Comparison of ENCODE assay signal across 15 cellular contexts in the genomic region with DNA sequence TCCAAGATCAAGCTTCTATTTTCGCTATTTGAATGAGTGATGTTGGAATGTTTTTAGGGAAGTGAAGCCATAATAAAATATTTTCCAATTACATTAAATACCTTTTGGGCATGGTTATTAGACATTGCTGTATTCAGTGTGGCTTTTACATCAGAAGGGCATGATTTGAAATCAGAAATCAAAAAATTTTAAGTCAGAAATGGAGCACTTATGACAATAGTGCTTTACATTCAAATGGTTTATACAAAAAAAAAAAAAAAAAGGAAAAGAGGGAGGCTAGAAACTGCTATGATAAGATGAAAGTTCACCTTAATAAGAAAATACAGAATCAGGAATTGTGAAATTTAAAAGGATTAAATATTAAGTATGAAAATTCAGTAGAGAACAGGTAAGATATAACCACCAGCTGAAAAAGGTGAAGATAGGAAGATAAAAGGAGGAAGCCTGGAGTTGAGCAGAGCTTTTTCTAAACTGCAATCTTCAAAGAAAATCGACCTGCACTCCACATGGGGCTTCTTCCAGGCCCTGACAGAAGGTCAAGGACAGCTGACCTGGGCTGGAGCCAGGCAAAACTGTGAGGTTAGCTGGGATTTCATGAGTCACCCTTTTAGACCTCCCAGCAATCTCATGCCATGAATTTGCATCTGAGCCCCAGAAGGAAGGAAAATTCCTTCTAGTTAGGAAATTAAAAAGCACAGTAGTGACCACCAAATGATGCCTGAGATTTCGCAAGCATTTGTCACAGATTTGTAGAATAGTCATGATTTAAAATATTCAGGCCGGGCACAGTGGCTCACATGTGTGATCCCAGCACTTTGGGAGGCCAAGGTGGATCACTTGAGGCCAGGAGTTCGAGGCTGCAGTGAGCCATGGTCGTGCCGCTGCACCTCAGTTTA. TPM values are rescaled to one million over a fixed set of nuclear protein-coding genes. Genes with fewer than 3 reads are reported as not detected.
DNase-seq lines count a peak whose midpoint lies in the region; ATAC-seq and TF ChIP-seq lines count a peak whose summit lies in the region.
"Had no signal": no experiment of that assay in that cellular context is flagged by ENCODE, and none has a peak within 500 bp of the region (broad histone marks: within the 10 kb centered on the region; RNA-seq: fewer than 3 reads in every experiment).

No MANE protein-coding gene starts in this region.

- H3K14ac ChIP-seq in H9 (ENCODE audit: insufficient read depth, low read length): no peak overlapping the region

- H3K27ac ChIP-seq in H9 (ENCODE audit: insufficient read length, low read depth, low read length): no peak overlapping the region
- no peak overlapping the region for H3K27ac ChIP-seq in left ventricle myocardium inferior (replicated peaks)
- H3K27ac ChIP-seq in sigmoid colon: no peak overlapping the region
- H3K27ac ChIP-seq in esophagus muscularis mucosa (replicated peaks in 1 of 4): no peak overlapping the region

- no CpG with 5 or more reads among the region's 7 CpGs for WGBS in H9 (ENCODE audit: extremely low coverage, insufficient read length, low lambda C conversion rate)
- 76% methylated on average over 7 of the region's 7 CpGs for WGBS in sigmoid colon, 2 donors
- 78% methylated on average over 7 of the region's 7 CpGs for WGBS in esophagus muscularis mucosa

- H3K79me2 ChIP-seq in H9 (ENCODE audit: insufficient read depth, low read length): no peaks in the 10 kb centered on the region

- no peaks in the 10 kb centered on the region for H3K23me2 ChIP-seq in H9 (ENCODE audit: insufficient read length, low read depth, low read length, poor library complexity, severe bottlenecking)

- H3K18ac ChIP-seq in H9 (ENCODE audit: insufficient read length, low read depth, low read length): no peak overlapping the region

- ATAC-seq in WTC11 (peak; percentile 46), HG02981 (IDR thresholded peaks at IDR 0.05; ENCODE audit: unreplicated experiment) (no peak)
- ATAC-seq: esophagus mucosa; naive thymus-derived CD4-positive, alpha-beta T cell had no signal

- TF ChIP-seq CTCF in H9 (conservative IDR thresholded peaks at IDR 0.05) (no peak), WTC11 (IDR thresholded peaks at IDR 0.05) (no peak), left ventricle myocardium inferior (IDR thresholded peaks at IDR 0.05; ENCODE audit: borderline replicate concordance) (no peak), sigmoid colon (IDR thresholded peaks at IDR 0.05) (no peak), esophagus muscularis mucosa (IDR thresholded peaks at IDR 0.05) (no peak)

- intact Hi-C loops in left ventricle myocardium inferior (cut with micrococcal nuclease): no loop called here
- intact Hi-C loops in sigmoid colon (cut with DNase I): no loop called here
- intact Hi-C loops in esophagus muscularis mucosa (cut with DNase I): no loop called here

- POLR2A ChIA-PET in WTC11 (lab: Charles Lee): interaction anchor here (1.9 kb wide), 1 partner anchor 24 kb away, joined by 6 read pairs; the partner anchor contains the start of gene BMP4

- no peak overlapping the region for H3K4me2 ChIP-seq in H9 (ENCODE audit: insufficient read depth, insufficient read length, low read length)

- H4K91ac ChIP-seq in H9 (ENCODE audit: insufficient read length, low read depth, low read length): no peak overlapping the region

- peaks cover 10 to 19% (median 17%) of the 10 kb centered on the region in 3 experiments for H3K36me3 Mint-ChIP-seq in H9 (ENCODE audit: insufficient read depth in 1 of 3, low read depth in 3 of 3)
- peaks cover 17% of the 10 kb centered on the region for H3K36me3 Mint-ChIP-seq in WTC11

- H3K56ac ChIP-seq in H9 (ENCODE audit: insufficient read length, low read depth, low read length): no peak overlapping the region

- H3T11ph ChIP-seq in H9 (ENCODE audit: low read length): no peak overlapping the region

- H3K9ac ChIP-seq in H9 (ENCODE audit: extremely low read depth, insufficient read length, low read length): no peak overlapping the region

- no peak overlapping the region for H2AK5ac ChIP-seq in H9 (ENCODE audit: insufficient read length, low read length)

- H4K8ac ChIP-seq in H9 (replicated peaks; ENCODE audit: insufficient read length, low read depth, low read length): no peak overlapping the region

- H3K36me3 ChIP-seq in left ventricle myocardium inferior (no peaks in the 10 kb centered on the region), sigmoid colon (no peaks in the 10 kb centered on the region), esophagus muscularis mucosa (no peaks in the 10 kb centered on the region)

- no peak overlapping the region for H2BK20ac ChIP-seq in H9 (ENCODE audit: low read depth, low read length, poor library complexity, severe bottlenecking)

- H2BK12ac ChIP-seq in H9 (ENCODE audit: insufficient read length, low read depth, low read length): no peak overlapping the region

- TF ChIP-seq EP300 in sigmoid colon (IDR thresholded peaks at IDR 0.05): no peak
- no peak for TF ChIP-seq EP300 in esophagus muscularis mucosa (IDR thresholded peaks at IDR 0.05)

- H4K20me1 ChIP-seq in H9 (ENCODE audit: control insufficient read depth, insufficient read depth, insufficient read length): no peaks in the 10 kb centered on the region

- no peak overlapping the region for H3K4ac ChIP-seq in H9 (ENCODE audit: low read depth, low read length)

- H2BK120ac ChIP-seq in H9 (ENCODE audit: low read depth, low read length, poor library complexity, severe bottlenecking): no peak overlapping the region

- no peak overlapping the region for H4K5ac ChIP-seq in H9 (ENCODE audit: insufficient read length, low read depth, low read length)

- H3K27ac Mint-ChIP-seq in H9 (peak overlapping the region; percentile 32 to 75 (median 73); a peak in 3 of 7 replicates), WTC11 (peak overlapping the region; percentile 34; the same call in 1 of the 2 replicates)
- H3K27ac Mint-ChIP-seq: naive thymus-derived CD4-positive, alpha-beta T cell; stimulated activated naive CD8-positive, alpha-beta T cell treated with anti-CD3 and anti-CD28 coated beads, Interleukin-15, Interleukin-2, amounts not matched to agents 100 ng/mL and 50 ng/mL, for 24 hours; T-helper 1 cell treated with Interleukin-12 subunit alpha and Interleukin-12 subunit beta and Interleukin-4 antibody, amounts not matched to agents 30 μg/mL and 1 μg/mL, for 36 hours had no signal

- CTCF ChIA-PET in WTC11 (lab: Charles Lee): interaction anchor here (0.5 to 1.9 kb wide), 6 partner anchors 17 to 368 kb away, joined by 3 to 5 read pairs (median 4); no protein-coding TSS in a partner anchor

- no peaks in the 10 kb centered on the region for H3K79me1 ChIP-seq in H9 (ENCODE audit: insufficient read depth, low read depth, low read length, poor library complexity, severe bottlenecking)

- TF ChIP-seq POLR2A in sigmoid colon (IDR thresholded peaks at IDR 0.05) (no peak), esophagus muscularis mucosa (IDR thresholded peaks at IDR 0.05; ENCODE audit: low read depth) (no peak)

- H3K9me3 ChIP-seq in H9 (ENCODE audit: control insufficient read depth, low read depth, low read length): peaks cover 9% of the 10 kb centered on the region
- peaks cover 11% of the 10 kb centered on the region for H3K9me3 ChIP-seq in left ventricle myocardium inferior (replicated peaks)
- H3K9me3 ChIP-seq in sigmoid colon: no peaks in the 10 kb centered on the region
- peaks cover 0 to 12% (median 9%) of the 10 kb centered on the region in 4 donors for H3K9me3 ChIP-seq in esophagus muscularis mucosa

- H3K23ac ChIP-seq in H9 (ENCODE audit: insufficient read length, low read depth, low read length): no peak overlapping the region

- no peak overlapping the region for H2AFZ ChIP-seq in H9 (ENCODE audit: low read length)

- H3K27me3 Mint-ChIP-seq in H9 (ENCODE audit: low read depth) (peaks cover 4% of the 10 kb centered on the region), WTC11 (ENCODE audit: low read depth) (peaks cover 40% of the 10 kb centered on the region)
- H3K27me3 Mint-ChIP-seq: stimulated activated naive CD8-positive, alpha-beta T cell treated with anti-CD3 and anti-CD28 coated beads, Interleukin-15, Interleukin-2, amounts not matched to agents 100 ng/mL and 50 ng/mL, for 24 hours had no signal

- no peak overlapping the region for H2BK15ac ChIP-seq in H9 (ENCODE audit: low read depth, low read length)

- no peak overlapping the region for H3K4me3 ChIP-seq in left ventricle myocardium inferior
- no peak overlapping the region for H3K4me3 ChIP-seq in sigmoid colon
- H3K4me3 ChIP-seq in esophagus muscularis mucosa: no peak overlapping the region

- H3K27me3 ChIP-seq in H9 (ENCODE audit: insufficient read depth, low read length) (peaks cover 1% of the 10 kb centered on the region; the same call in 1 of the 2 replicates), left ventricle myocardium inferior (ENCODE audit: low read depth) (no peaks in the 10 kb centered on the region), sigmoid colon (no peaks in the 10 kb centered on the region), esophagus muscularis mucosa (no peaks in the 10 kb centered on the region)

- no peak overlapping the region for H2BK5ac ChIP-seq in H9 (ENCODE audit: insufficient read length, low read length)

- DNase-seq in H9: peak; percentile 67
- DNase-seq in WTC11 (ENCODE audit: low spot score): peak; percentile 47
- DNase-seq in left ventricle myocardium inferior: peak; percentile 43
- DNase-seq in sigmoid colon: peak; percentile 80
- no peak for DNase-seq in NCI-H1417 treated with DMSO at 0.1 percent for 48 hours (lab: John Stamatoyannopoulos, UW)
- DNase-seq in esophagus muscularis mucosa (ENCODE audit: extremely low spot score): no peak
- no peak for DNase-seq in SK-N-DZ (ENCODE audit: low spot score)
- DNase-seq: amniotic stem cell; KBM-7; naive thymus-derived CD4-positive, alpha-beta T cell had no signal

- H3K4me1 Mint-ChIP-seq in H9: peaks cover 67 to 69% of the 10 kb centered on the region in 2 experiments
- peaks cover 66% of the 10 kb centered on the region for H3K4me1 Mint-ChIP-seq in WTC11
- H3K4me1 Mint-ChIP-seq: naive thymus-derived CD4-positive, alpha-beta T cell had no signal

- H3K9me3 Mint-ChIP-seq in H9 (peaks cover 19 to 20% of the 10 kb centered on the region in 2 experiments), WTC11 (peaks cover 17% of the 10 kb centered on the region)

- H3K4me3 Mint-ChIP-seq in H9 (0 out of 5 replicates have a peak overlapping the region, but pooled peaks of 1 of the 2 experiments have one; percentile 20), WTC11 (no peak overlapping the region; the same call in 1 of the 2 replicates)
- H3K4me3 Mint-ChIP-seq: naive thymus-derived CD4-positive, alpha-beta T cell; stimulated activated naive CD8-positive, alpha-beta T cell treated with anti-CD3 and anti-CD28 coated beads, Interleukin-15, Interleukin-2, amounts not matched to agents 100 ng/mL and 50 ng/mL, for 24 hours; T-helper 1 cell treated with Interleukin-12 subunit alpha and Interleukin-12 subunit beta and Interleukin-4 antibody, amounts not matched to agents 30 μg/mL and 1 μg/mL, for 36 hours had no signal

- peaks cover 22% of the 10 kb centered on the region for H3K4me1 ChIP-seq in H9 (ENCODE audit: insufficient read depth, low read length)
- H3K4me1 ChIP-seq in left ventricle myocardium inferior: peaks cover 20% of the 10 kb centered on the region
- no peaks in the 10 kb centered on the region for H3K4me1 ChIP-seq in sigmoid colon
- no peaks in the 10 kb centered on the region for H3K4me1 ChIP-seq in esophagus muscularis mucosa

RNA-seq across cellular contexts. Expression of gene BMP4, which starts 23.4 kb away (rescaled TPM):
- total RNA-seq in H9 (2021) (12.2 and 13.6 TPM in 2 replicates), WTC11 (2021) (7.8 to 9.8 TPM (median 8.4 TPM) in 3 replicates), left ventricle myocardium inferior (9.8 TPM), sigmoid colon (10 to 100 TPM; 19.4 to 31.4 (median 28.0) TPM), esophagus muscularis mucosa (10 to 100 TPM; 16.0 to 29.9 (median 18.9) TPM)
- polyA plus RNA-seq in sigmoid colon: 10 to 100 TPM in 1 of 3 donors, 1 to 10 TPM in 2; 3.7 to 12.0 (median 8.9) TPM
- 1.0 and 1.6 TPM in 2 replicates for polyA plus RNA-seq in SK-N-DZ (2014; cell fraction: cytosol; rRNA removed)
- 0.62 and 1.5 TPM in 2 replicates for polyA plus RNA-seq in SK-N-DZ (2014; cell fraction: nucleus; rRNA removed)
- total RNA-seq: NCI-H460 had no signal

Comparison
In these comparisons a context has a peak if more than half of its experiments do, and no peak if none do; other contexts are left out.
1. DNase-seq: peak in H9 (single experiment), WTC11 (single experiment), left ventricle myocardium inferior (single experiment) and sigmoid colon (single experiment); none in NCI-H1417 treated with DMSO at 0.1 percent for 48 hours (single experiment), esophagus muscularis mucosa (single experiment) and SK-N-DZ (single experiment).